ENCODE assay signal across 8 cellular contexts in genomic region chr13:36820222-36820621, GRCh38. TPM values are rescaled to one million over a fixed set of nuclear protein-coding genes. Genes with fewer than 3 reads are reported as not detected.
DNase-seq lines count a peak whose midpoint lies in the region; ATAC-seq, FAIRE-seq and TF ChIP-seq lines count a peak whose summit lies in the region.

No MANE protein-coding gene starts in this region.

- intact Hi-C loops in activated T-helper 2 cell treated with anti-CD3 and anti-CD28 coated beads, Interferon-gamma antibody, Interleukin-2, Interleukin-4, amounts not matched to agents 10 μg/mL and 5 μg/mL and 100 μg/mL, durations not matched to agents 14 hours and 24 hours and 36 hours (cut with micrococcal nuclease), result loop anchor here (2.0 kb wide), 1 partner anchor 15 kb away; no protein-coding TSS in a partner anchor

- peaks cover 52% of the 10 kb centered on the region for H3K4me1 Mint-ChIP-seq in activated T-helper 2 cell treated with anti-CD3 and anti-CD28 coated beads, Interferon-gamma antibody, Interleukin-2, Interleukin-4, amounts not matched to agents 10 μg/mL and 5 μg/mL and 100 μg/mL, durations not matched to agents 14 hours and 24 hours and 36 hours (ENCODE audit: low read depth)

- H3K27ac ChIP-seq in mesodermal cell (ENCODE audit: low read depth, low read length, severe bottlenecking), result no peak overlapping the region

- H3K36me3 ChIP-seq in BJ (ENCODE audit: control insufficient read depth, insufficient read depth, low read length), result no peaks in the 10 kb centered on the region
- H3K36me3 ChIP-seq in mesodermal cell (ENCODE audit: control insufficient read depth, insufficient read depth, low read length), result no peaks in the 10 kb centered on the region

- no peaks in the 10 kb centered on the region for H3K27me3 ChIP-seq in BJ (ENCODE audit: control insufficient read depth, insufficient read depth, low read length)

- POLR2A ChIA-PET in BJ (lab: Charles Lee), result no interaction called here

- DNase-seq in BJ (ENCODE audit: low read depth) (no peak), GM19239 (ENCODE audit: insufficient read length, low spot score) (peak; percentile 4), NCI-H2171 (lab: John Stamatoyannopoulos, UW) (no peak), NCI-H146 treated with DMSO at 0.1 percent for 48 hours (lab: John Stamatoyannopoulos, UW; ENCODE audit: unreplicated experiment) (no peak)
- DNase-seq in activated T-helper 2 cell treated with anti-CD3 and anti-CD28 coated beads, Interferon-gamma antibody, Interleukin-2, Interleukin-4, amounts not matched to agents 10 μg/mL and 5 μg/mL and 100 μg/mL, durations not matched to agents 14 hours and 24 hours and 36 hours (ENCODE audit: low spot score), result no peak
- DNase-seq in activated CD8-positive, alpha-beta memory T cell treated with anti-CD3 and anti-CD28 coated beads for 24 hours, result no peak

- CTCF ChIA-PET in BJ (lab: Yijun Ruan, JAX), result no interaction called here

- peak overlapping the region; percentile 90 for H3K4me3 Mint-ChIP-seq in activated T-helper 2 cell treated with anti-CD3 and anti-CD28 coated beads, Interferon-gamma antibody, Interleukin-2, Interleukin-4, amounts not matched to agents 10 μg/mL and 5 μg/mL and 100 μg/mL, durations not matched to agents 14 hours and 24 hours and 36 hours (ENCODE audit: low read depth)

- ATAC-seq in HG03354 (IDR thresholded peaks at IDR 0.05; ENCODE audit: poor library complexity, severe bottlenecking, unreplicated experiment), result peak; percentile 44

- FAIRE-seq in GM19239 (lab: Jason Lieb, UNC), result peak; percentile 83

- H3K4me3 ChIP-seq in BJ (ENCODE audit: low read depth, low read length), result peak overlapping the region; percentile 92
- peak overlapping the region; percentile 75 for H3K4me3 ChIP-seq in mesodermal cell (ENCODE audit: extremely low read depth, insufficient read depth, low read length, poor library complexity, severe bottlenecking)

- no peaks in the 10 kb centered on the region for H3K9me3 ChIP-seq in mesodermal cell (ENCODE audit: control insufficient read depth, low read length)

- H3K4me1 ChIP-seq in mesodermal cell (ENCODE audit: control insufficient read depth, insufficient read depth, low read length, poor library complexity, severe bottlenecking), result no peaks in the 10 kb centered on the region

- H3K27ac Mint-ChIP-seq in activated T-helper 2 cell treated with anti-CD3 and anti-CD28 coated beads, Interferon-gamma antibody, Interleukin-2, Interleukin-4, amounts not matched to agents 10 μg/mL and 5 μg/mL and 100 μg/mL, durations not matched to agents 14 hours and 24 hours and 36 hours, result peak overlapping the region; percentile 89

- H3K36me3 Mint-ChIP-seq in activated T-helper 2 cell treated with anti-CD3 and anti-CD28 coated beads, Interferon-gamma antibody, Interleukin-2, Interleukin-4, amounts not matched to agents 10 μg/mL and 5 μg/mL and 100 μg/mL, durations not matched to agents 14 hours and 24 hours and 36 hours (ENCODE audit: low read depth), result peaks cover 25% of the 10 kb centered on the region

- WGBS in mesodermal cell (ENCODE audit: insufficient coverage in 2 of 2), 2 experiments, result 77 to 100% methylated on average over 1 to 3 of the region's 4 CpGs

- H3K9me3 Mint-ChIP-seq in activated T-helper 2 cell treated with anti-CD3 and anti-CD28 coated beads, Interferon-gamma antibody, Interleukin-2, Interleukin-4, amounts not matched to agents 10 μg/mL and 5 μg/mL and 100 μg/mL, durations not matched to agents 14 hours and 24 hours and 36 hours, result no peaks in the 10 kb centered on the region

- TF ChIP-seq CTCF in BJ (IDR thresholded peaks at IDR 0.05; ENCODE audit: insufficient read depth, low read depth, low read length), result no peak

- peaks cover 9% of the 10 kb centered on the region for H3K27me3 Mint-ChIP-seq in activated T-helper 2 cell treated with anti-CD3 and anti-CD28 coated beads, Interferon-gamma antibody, Interleukin-2, Interleukin-4, amounts not matched to agents 10 μg/mL and 5 μg/mL and 100 μg/mL, durations not matched to agents 14 hours and 24 hours and 36 hours (ENCODE audit: low read depth)

RNA-seq across cellular contexts. Expression of gene RFXAP, which starts 1.2 kb away (rescaled TPM):
- 1.7 and 3.3 TPM in 2 replicates for polyA plus RNA-seq in BJ (2011; rRNA removed)
- 0.66 and 1.1 TPM in 2 replicates for polyA minus RNA-seq in BJ (2011; rRNA and poly(A)+ RNA removed)
- total RNA-seq in activated T-helper 2 cell treated with anti-CD3 and anti-CD28 coated beads, Interferon-gamma antibody, Interleukin-2, Interleukin-4, amounts not matched to agents 10 μg/mL and 5 μg/mL and 100 μg/mL, durations not matched to agents 14 hours and 24 hours and 36 hours, result 10.6 and 13.5 TPM in 2 replicates
- polyA plus RNA-seq in mesodermal cell (2013, experiment 1 of 2), result 8.0 TPM
- polyA plus RNA-seq in mesodermal cell (2013, experiment 2 of 2), result 8.9 TPM
